In genomic region chr20:48486065-48486464, GRCh38 we compare ENCODE assay signal across 1 cellular context.
TF ChIP-seq lines count a peak whose summit lies in the region.

No MANE protein-coding gene starts in this region.

TF ChIP-seq in HEK293, 187 proteins besides CTCF, POLR2A, EP300 and RAD21 (continued from another document):
- TF ChIP-seq ZBTB11 (tag by site-specific recombination; conservative IDR thresholded peaks at IDR 0.05; ENCODE audit: low read depth): no peak
- no peak for TF ChIP-seq ATF2 (tag by site-specific recombination; IDR thresholded peaks at IDR 0.05; ENCODE audit: low read depth)
- no peak for TF ChIP-seq ZXDB (tag by site-specific recombination; IDR thresholded peaks at IDR 0.05)
- TF ChIP-seq ZNF621 (tag by site-specific recombination; IDR thresholded peaks at IDR 0.05): no peak
- TF ChIP-seq SCRT1 (tag by site-specific recombination; IDR thresholded peaks at IDR 0.05; ENCODE audit: borderline replicate concordance): peak; percentile 71; the same call in 1 of the 2 replicates
- no peak for TF ChIP-seq ZNF48 (tag by site-specific recombination; IDR thresholded peaks at IDR 0.05)
- no peak for TF ChIP-seq ZNF791 (tag by site-specific recombination; IDR thresholded peaks at IDR 0.05)
- peak; percentile 91 for TF ChIP-seq SCRT2 (tag by site-specific recombination; IDR thresholded peaks at IDR 0.05)
- TF ChIP-seq, protein P1, sequence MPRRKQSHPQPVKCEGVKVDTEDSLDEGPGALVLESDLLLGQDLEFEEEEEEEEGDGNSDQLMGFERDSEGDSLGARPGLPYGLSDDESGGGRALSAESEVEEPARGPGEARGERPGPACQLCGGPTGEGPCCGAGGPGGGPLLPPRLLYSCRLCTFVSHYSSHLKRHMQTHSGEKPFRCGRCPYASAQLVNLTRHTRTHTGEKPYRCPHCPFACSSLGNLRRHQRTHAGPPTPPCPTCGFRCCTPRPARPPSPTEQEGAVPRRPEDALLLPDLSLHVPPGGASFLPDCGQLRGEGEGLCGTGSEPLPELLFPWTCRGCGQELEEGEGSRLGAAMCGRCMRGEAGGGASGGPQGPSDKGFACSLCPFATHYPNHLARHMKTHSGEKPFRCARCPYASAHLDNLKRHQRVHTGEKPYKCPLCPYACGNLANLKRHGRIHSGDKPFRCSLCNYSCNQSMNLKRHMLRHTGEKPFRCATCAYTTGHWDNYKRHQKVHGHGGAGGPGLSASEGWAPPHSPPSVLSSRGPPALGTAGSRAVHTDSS (tag by site-specific recombination; IDR thresholded peaks at IDR 0.05): no peak
